8 cellular contexts compared by ENCODE assay signal in genomic region chr12:103840399-103840880, GRCh38. TPM values are rescaled to one million over a fixed set of nuclear protein-coding genes. Genes with fewer than 3 reads are reported as not detected.
DNase-seq lines count a peak whose midpoint lies in the region; ATAC-seq, FAIRE-seq and TF ChIP-seq lines count a peak whose summit lies in the region.

No MANE protein-coding gene starts in this region.

- H3K4me3 Mint-ChIP-seq in activated naive CD4-positive, alpha-beta T cell treated with anti-CD3 and anti-CD28 coated beads, Interleukin-2, amount 50 U/mL, for 24 hours = peak overlapping the region; percentile 94

- peak overlapping the region; percentile 70 for H3K9ac ChIP-seq in iPS-15b (ENCODE audit: low read depth, low read length)

- peaks cover 20% of the 10 kb centered on the region for H3K4me1 Mint-ChIP-seq in activated naive CD4-positive, alpha-beta T cell treated with anti-CD3 and anti-CD28 coated beads, Interleukin-2, amount 50 U/mL, for 24 hours

- H3K9me3 ChIP-seq in iPS-15b (ENCODE audit: control insufficient read depth, insufficient read depth, low read length) = no peaks in the 10 kb centered on the region

- TF ChIP-seq POLR2A in GM12892 (IDR thresholded peaks at IDR 0.05; ENCODE audit: low read depth, low read length) = no peak

- peak; percentile 26 for ATAC-seq in GM21737 (IDR thresholded peaks at IDR 0.05; ENCODE audit: unreplicated experiment)

- DNase-seq in GM12892 (ENCODE audit: insufficient read length) (peak; percentile 29), LHCN-M2 (ENCODE audit: low read depth) (peak; percentile 39), epidermal melanocyte (ENCODE audit: insufficient read length, low spot score) (no peak), inferior parietal cortex (ENCODE audit: extremely low spot score) (no peak)
- DNase-seq in stimulated activated CD4-positive, alpha-beta T cell treated with anti-CD3 and anti-CD28 coated beads, Interleukin-12 subunit alpha, Interleukin-12 subunit beta, amount 100 ng/mL, for 4 hours = peak; percentile 38

- H3K27ac Mint-ChIP-seq in activated naive CD4-positive, alpha-beta T cell treated with anti-CD3 and anti-CD28 coated beads, Interleukin-2, amount 50 U/mL, for 24 hours = peak overlapping the region; percentile 91

- no peaks in the 10 kb centered on the region for H3K4me1 ChIP-seq in iPS-15b (ENCODE audit: control insufficient read depth, insufficient read depth, low read length)

- no peaks in the 10 kb centered on the region for H3K9me3 Mint-ChIP-seq in activated naive CD4-positive, alpha-beta T cell treated with anti-CD3 and anti-CD28 coated beads, Interleukin-2, amount 50 U/mL, for 24 hours

- no peaks in the 10 kb centered on the region for H3K36me3 ChIP-seq in iPS-15b (ENCODE audit: control insufficient read depth, insufficient read depth, low read length)

- peak overlapping the region; percentile 62 for H3K4me3 ChIP-seq in iPS-15b (ENCODE audit: low read depth, low read length)

- H3K36me3 Mint-ChIP-seq in activated naive CD4-positive, alpha-beta T cell treated with anti-CD3 and anti-CD28 coated beads, Interleukin-2, amount 50 U/mL, for 24 hours = peaks cover 1% of the 10 kb centered on the region

- no peaks in the 10 kb centered on the region for H3K27me3 Mint-ChIP-seq in activated naive CD4-positive, alpha-beta T cell treated with anti-CD3 and anti-CD28 coated beads, Interleukin-2, amount 50 U/mL, for 24 hours

- H3K27me3 ChIP-seq in iPS-15b (ENCODE audit: control insufficient read depth, insufficient read depth, low read length) = peaks cover 7% of the 10 kb centered on the region

- FAIRE-seq in GM12892 (lab: Jason Lieb, UNC) = peak; percentile 27

RNA-seq across cellular contexts. Expression of gene NT5DC3, which starts 0.6 kb away (rescaled TPM):
- 4.9 TPM for polyA plus RNA-seq in GM12892 (2012; ENCODE audit: missing spikeins)
- total RNA-seq in LHCN-M2 (2014; rRNA removed) = 12.1 and 15.6 TPM in 2 replicates
- polyA plus RNA-seq in LHCN-M2 (2012) = 5.8 TPM

Comparison
In these comparisons a context has a peak if more than half of its experiments do, and no peak if none do; other contexts are left out.
1. DNase-seq: peak in GM12892 (single experiment), LHCN-M2 (single experiment) and stimulated activated CD4-positive, alpha-beta T cell treated with anti-CD3 and anti-CD28 coated beads, Interleukin-12 subunit alpha, Interleukin-12 subunit beta, amount 100 ng/mL, for 4 hours (single experiment); none in epidermal melanocyte (single experiment) and inferior parietal cortex (single experiment).